15 cellular contexts compared by ENCODE assay signal in the genomic region with DNA sequence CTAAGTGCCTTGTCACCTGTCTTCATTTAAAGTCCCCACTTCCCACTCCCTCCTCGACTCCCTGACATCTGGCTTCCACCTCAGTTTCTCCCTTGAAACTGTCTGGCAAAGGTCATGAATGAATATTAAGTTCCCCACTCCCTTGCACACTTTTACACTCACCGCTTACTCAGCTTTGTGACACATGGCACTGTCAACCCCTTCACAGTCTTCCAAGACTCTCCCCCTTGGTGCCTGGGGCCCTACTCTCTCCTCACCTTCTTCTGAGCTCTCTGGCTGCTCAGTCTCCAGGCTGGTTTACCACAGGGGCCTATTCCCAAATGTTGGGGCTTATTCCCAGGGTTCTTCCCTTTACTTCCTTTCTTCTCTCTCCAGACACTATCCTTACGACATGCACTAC. TPM values are rescaled to one million over a fixed set of nuclear protein-coding genes. Genes with fewer than 3 reads are reported as not detected.
DNase-seq lines count a peak whose midpoint lies in the region; ATAC-seq and TF ChIP-seq lines count a peak whose summit lies in the region.
"Had no signal": no experiment of that assay in that cellular context is flagged by ENCODE, and none has a peak within 500 bp of the region (broad histone marks: within the 10 kb centered on the region; RNA-seq: fewer than 3 reads in every experiment).

No MANE protein-coding gene starts in this region.

- intact Hi-C loops in PC-3 (cut with micrococcal nuclease): no loop called here

- peaks cover 56% of the 10 kb centered on the region for H3K4me1 ChIP-seq in PC-3 (ENCODE audit: insufficient read depth, low read length)

- no peak overlapping the region for H2AFZ ChIP-seq in PC-3 (ENCODE audit: low read length)

- BruUV-seq in PC-3 (replicated peaks; lab: Mats Ljungman, UMichigan): no TSS peak

- H3K9ac ChIP-seq in PC-3 (ENCODE audit: low read length): no peak overlapping the region

- no peaks in the 10 kb centered on the region for H3K27me3 ChIP-seq in PC-3 (ENCODE audit: low read length)
- H3K27me3 ChIP-seq in WERI-Rb-1 (ENCODE audit: insufficient read depth, low read depth, severe bottlenecking): no peaks in the 10 kb centered on the region
- H3K27me3 ChIP-seq: MG63 had no signal

- no peaks in the 10 kb centered on the region for H3F3A ChIP-seq in PC-3 (ENCODE audit: low read length, unreplicated experiment)

- no peaks in the 10 kb centered on the region for H3K9me3 ChIP-seq in PC-3 (ENCODE audit: low read length)
- no peaks in the 10 kb centered on the region for H3K9me3 ChIP-seq in WERI-Rb-1 (ENCODE audit: severe bottlenecking)
- H3K9me3 ChIP-seq: MG63 had no signal

- no peak overlapping the region for H3K4me3 ChIP-seq in PC-3 (ENCODE audit: low read length)
- H3K4me3 ChIP-seq in epithelial cell of esophagus (ENCODE audit: low read length): no peak overlapping the region
- H3K4me3 ChIP-seq in WERI-Rb-1 (ENCODE audit: low read depth, low read length): no peak overlapping the region
- H3K4me3 ChIP-seq: MG63 had no signal

- TF ChIP-seq CTCF in PC-3 (conservative IDR thresholded peaks at IDR 0.05; ENCODE audit: low read depth, low read length): no peak
- TF ChIP-seq CTCF in epithelial cell of esophagus (IDR thresholded peaks at IDR 0.05; ENCODE audit: insufficient read depth, low read depth, low read length, missing control alignments): no peak
- TF ChIP-seq CTCF in WERI-Rb-1 (IDR thresholded peaks at IDR 0.05; ENCODE audit: low read depth, low read length): no peak

- peak overlapping the region; percentile 24 for H3K4me2 ChIP-seq in PC-3 (ENCODE audit: low read length)

- no peaks in the 10 kb centered on the region for H3K9me2 ChIP-seq in PC-3 (replicated peaks; ENCODE audit: low read length)

- no peaks in the 10 kb centered on the region for H4K20me1 ChIP-seq in PC-3 (ENCODE audit: low read length)

- CTCF ChIA-PET in PC-3 (lab: Charles Lee): interaction anchor here (0.5 kb wide), 1 partner anchor 12 kb away, joined by 3 read pairs; no protein-coding TSS in a partner anchor

- DNase-seq in HCEC 1CT (peak; percentile 7), PC-3 (peak; percentile 78), epithelial cell of esophagus (ENCODE audit: low read depth) (peak; percentile 27), islet precursor cell (peak; percentile 23), NCI-H1105 treated with DMSO at 0.1 percent for 48 hours (lab: John Stamatoyannopoulos, UW) (no peak), WERI-Rb-1 (no peak)
- no peak for DNase-seq in activated CD4-positive, alpha-beta T cell treated with anti-CD3 and anti-CD28 coated beads for 4 hours
- DNase-seq: CD8-positive, alpha-beta memory T cell; MG63; NCI-H446; NCI-H524 treated with DMSO at 0.1 percent for 48 hours; NCI-H774; Right ventricle myocardium superior; RPMI8226 had no signal

- H3K36me3 ChIP-seq in PC-3 (ENCODE audit: low read depth, low read length) (no peaks in the 10 kb centered on the region), WERI-Rb-1 (no peaks in the 10 kb centered on the region)
- H3K36me3 ChIP-seq: MG63 had no signal

- H3K79me2 ChIP-seq in PC-3 (ENCODE audit: low read length): no peaks in the 10 kb centered on the region

- ATAC-seq in PC-3: peak; percentile 59
- ATAC-seq: HepG2 had no signal

- POLR2A ChIA-PET in PC-3 (lab: Charles Lee; ENCODE audit: unreplicated experiment): no interaction called here

- H3K27ac ChIP-seq in PC-3 (ENCODE audit: low read length): peak overlapping the region; percentile 38
- no peak overlapping the region for H3K27ac ChIP-seq in WERI-Rb-1

RNA-seq across cellular contexts. Expression of a gene that starts 17.9 kb away (rescaled TPM):
- 41.2 and 44.5 TPM in 2 replicates for total RNA-seq in PC-3 (2014; rRNA removed)

Comparison
In these comparisons a context has a peak if more than half of its experiments do, and no peak if none do; other contexts are left out.
1. DNase-seq: peak in HCEC 1CT (single experiment), PC-3 (single experiment), epithelial cell of esophagus (single experiment) and islet precursor cell (single experiment); none in NCI-H1105 treated with DMSO at 0.1 percent for 48 hours (single experiment), activated CD4-positive, alpha-beta T cell treated with anti-CD3 and anti-CD28 coated beads for 4 hours (0 of 2) and WERI-Rb-1 (single experiment).